In the genomic region with DNA sequence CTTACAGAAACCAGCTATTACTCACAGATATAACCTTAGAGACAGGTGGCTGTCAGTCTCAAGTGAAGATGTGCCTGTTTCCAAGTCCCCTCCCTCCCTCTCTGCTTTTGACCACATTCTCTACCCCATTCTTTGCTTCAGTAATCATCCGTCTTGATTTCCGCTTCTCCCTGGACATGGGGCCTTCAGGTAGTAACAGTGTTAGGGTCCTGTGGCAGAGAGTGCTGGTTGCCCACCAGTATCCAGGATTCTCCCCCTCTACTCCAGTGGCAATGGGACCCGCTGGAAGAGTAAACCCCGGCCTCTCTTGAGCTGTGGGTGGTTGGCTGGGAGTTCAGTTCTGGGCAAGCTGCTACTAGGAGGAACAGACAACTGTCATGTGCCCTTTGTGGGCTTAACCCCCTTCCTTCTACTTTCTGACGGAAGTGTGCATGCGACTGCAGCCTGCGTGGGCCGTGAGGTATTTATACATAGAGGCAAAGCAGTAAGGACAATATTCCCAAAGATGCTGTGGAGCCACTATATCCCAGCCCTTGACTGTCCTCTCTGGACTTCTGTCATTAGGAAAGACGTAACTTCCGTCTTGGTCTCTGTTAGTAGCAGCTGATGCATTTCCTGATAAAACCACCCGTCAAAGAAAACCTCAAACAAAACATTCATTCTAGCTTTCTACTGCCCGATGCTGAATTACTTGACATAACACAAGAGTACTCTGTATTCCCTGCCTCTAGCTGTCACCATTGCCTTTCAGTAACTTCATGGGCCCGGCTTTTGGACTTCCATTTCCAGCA, we compare ENCODE assay signal across 8 cellular contexts.
DNase-seq lines count a peak whose midpoint lies in the region; ATAC-seq and TF ChIP-seq lines count a peak whose summit lies in the region.

No MANE protein-coding gene starts in this region.

- peak overlapping the region; percentile 47 for H3K27ac ChIP-seq in cingulate gyrus (ENCODE audit: low read depth, low read length)

- H3K27me3 Mint-ChIP-seq in stimulated activated memory B cell treated with anti-CD40 and anti-IgM and Interleukin-4, amounts not matched to agents 10 μg/mL and 1 μg/mL and 100 μg/mL, for 72 hours = no peaks in the 10 kb centered on the region

- peak overlapping the region; percentile 99 for H3K27ac Mint-ChIP-seq in stimulated activated memory B cell treated with anti-CD40 and anti-IgM and Interleukin-4, amounts not matched to agents 10 μg/mL and 1 μg/mL and 100 μg/mL, for 72 hours

- peaks cover 6% of the 10 kb centered on the region for H3K36me3 Mint-ChIP-seq in stimulated activated memory B cell treated with anti-CD40 and anti-IgM and Interleukin-4, amounts not matched to agents 10 μg/mL and 1 μg/mL and 100 μg/mL, for 72 hours

- H3K4me3 Mint-ChIP-seq in stimulated activated memory B cell treated with anti-CD40 and anti-IgM and Interleukin-4, amounts not matched to agents 10 μg/mL and 1 μg/mL and 100 μg/mL, for 72 hours = peak overlapping the region; percentile 76

- peaks cover 19% of the 10 kb centered on the region for H3K4me1 Mint-ChIP-seq in stimulated activated memory B cell treated with anti-CD40 and anti-IgM and Interleukin-4, amounts not matched to agents 10 μg/mL and 1 μg/mL and 100 μg/mL, for 72 hours

- DNase-seq in T-helper 9 cell (peak; percentile 37), iPS-NIHi7 (ENCODE audit: extremely low spot score) (no peak), HCEC 1CT (no peak)

- peak; percentile 57 for ATAC-seq in GM19025 (IDR thresholded peaks at IDR 0.05; ENCODE audit: low read depth, unreplicated experiment)
- ATAC-seq in HG03095 (IDR thresholded peaks at IDR 0.05; ENCODE audit: unreplicated experiment) = peak; percentile 72
- peak; percentile 95 for ATAC-seq in stimulated activated memory B cell treated with anti-CD40 and anti-IgM and Interleukin-4, amounts not matched to agents 10 μg/mL and 1 μg/mL and 100 μg/mL, for 72 hours
- no peak for ATAC-seq in SK-N-SH treated with all-trans-retinoic acid at 6 μM for 48 hours

- H3K9me3 Mint-ChIP-seq in stimulated activated memory B cell treated with anti-CD40 and anti-IgM and Interleukin-4, amounts not matched to agents 10 μg/mL and 1 μg/mL and 100 μg/mL, for 72 hours = peaks cover under 1% of the 10 kb centered on the region

TF ChIP-seq in SK-N-SH treated with all-trans-retinoic acid at 6 μM for 48 hours, 23 proteins besides CTCF, POLR2A, EP300 and RAD21:
- TF ChIP-seq, protein P1, sequence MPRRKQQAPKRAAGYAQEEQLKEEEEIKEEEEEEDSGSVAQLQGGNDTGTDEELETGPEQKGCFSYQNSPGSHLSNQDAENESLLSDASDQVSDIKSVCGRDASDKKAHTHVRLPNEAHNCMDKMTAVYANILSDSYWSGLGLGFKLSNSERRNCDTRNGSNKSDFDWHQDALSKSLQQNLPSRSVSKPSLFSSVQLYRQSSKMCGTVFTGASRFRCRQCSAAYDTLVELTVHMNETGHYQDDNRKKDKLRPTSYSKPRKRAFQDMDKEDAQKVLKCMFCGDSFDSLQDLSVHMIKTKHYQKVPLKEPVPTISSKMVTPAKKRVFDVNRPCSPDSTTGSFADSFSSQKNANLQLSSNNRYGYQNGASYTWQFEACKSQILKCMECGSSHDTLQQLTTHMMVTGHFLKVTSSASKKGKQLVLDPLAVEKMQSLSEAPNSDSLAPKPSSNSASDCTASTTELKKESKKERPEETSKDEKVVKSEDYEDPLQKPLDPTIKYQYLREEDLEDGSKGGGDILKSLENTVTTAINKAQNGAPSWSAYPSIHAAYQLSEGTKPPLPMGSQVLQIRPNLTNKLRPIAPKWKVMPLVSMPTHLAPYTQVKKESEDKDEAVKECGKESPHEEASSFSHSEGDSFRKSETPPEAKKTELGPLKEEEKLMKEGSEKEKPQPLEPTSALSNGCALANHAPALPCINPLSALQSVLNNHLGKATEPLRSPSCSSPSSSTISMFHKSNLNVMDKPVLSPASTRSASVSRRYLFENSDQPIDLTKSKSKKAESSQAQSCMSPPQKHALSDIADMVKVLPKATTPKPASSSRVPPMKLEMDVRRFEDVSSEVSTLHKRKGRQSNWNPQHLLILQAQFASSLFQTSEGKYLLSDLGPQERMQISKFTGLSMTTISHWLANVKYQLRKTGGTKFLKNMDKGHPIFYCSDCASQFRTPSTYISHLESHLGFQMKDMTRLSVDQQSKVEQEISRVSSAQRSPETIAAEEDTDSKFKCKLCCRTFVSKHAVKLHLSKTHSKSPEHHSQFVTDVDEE (CRISPR knock-in tag; IDR thresholded peaks at IDR 0.05) = no peak
- no peak for TF ChIP-seq ZNF70 (CRISPR knock-in tag; IDR thresholded peaks at IDR 0.05)
- TF ChIP-seq ZNF8 (CRISPR knock-in tag; IDR thresholded peaks at IDR 0.05) = no peak
- TF ChIP-seq PPARA (CRISPR knock-in tag; IDR thresholded peaks at IDR 0.05; ENCODE audit: borderline replicate concordance) = no peak
